ENCODE assay signal across 1 cellular context in genomic region chr11:83282084-83282716, GRCh38.
TF ChIP-seq lines count a peak whose summit lies in the region.

No MANE protein-coding gene starts in this region.

TF ChIP-seq in IMR-90, 13 proteins besides CTCF, POLR2A, EP300 and RAD21:
- TF ChIP-seq RFX5 (IDR thresholded peaks at IDR 0.05; ENCODE audit: low read depth, low read length) (no peak), USF2 (IDR thresholded peaks at IDR 0.05; ENCODE audit: low read depth, low read length) (no peak), FOS (IDR thresholded peaks at IDR 0.05; ENCODE audit: low read depth, low read length) (no peak), NFE2L2 (IDR thresholded peaks at IDR 0.05; ENCODE audit: low read depth, low read length) (no peak), SMC3 (IDR thresholded peaks at IDR 0.05; ENCODE audit: low read depth, low read length) (no peak), RCOR1 (IDR thresholded peaks at IDR 0.05; ENCODE audit: insufficient replicate concordance, low read length) (no peak), CHD1 (IDR thresholded peaks at IDR 0.05; ENCODE audit: low read depth, low read length) (no peak), MAZ (IDR thresholded peaks at IDR 0.05; ENCODE audit: borderline replicate concordance, low read depth, low read length) (no peak), MXI1 (IDR thresholded peaks at IDR 0.05; ENCODE audit: borderline replicate concordance, low read depth, low read length) (no peak), CEBPB (IDR thresholded peaks at IDR 0.05; ENCODE audit: low read depth, low read length) (no peak), MAFK (IDR thresholded peaks at IDR 0.05; ENCODE audit: low read depth, low read length) (no peak), BHLHE40 (IDR thresholded peaks at IDR 0.05; ENCODE audit: low read depth, low read length) (no peak), ELK1 (IDR thresholded peaks at IDR 0.05; ENCODE audit: borderline replicate concordance, low read depth, low read length) (no peak)
